In genomic region chr17:38579934-38580333, GRCh38 we compare ENCODE assay signal across 8 cellular contexts. TPM values are rescaled to one million over a fixed set of nuclear protein-coding genes. Genes with fewer than 3 reads are reported as not detected.
DNase-seq lines count a peak whose midpoint lies in the region; ATAC-seq and TF ChIP-seq lines count a peak whose summit lies in the region.

No MANE protein-coding gene starts in this region.

- no peak overlapping the region for H3K27ac Mint-ChIP-seq in MCF 10A (ENCODE audit: low read depth, unreplicated experiment)

- no peaks in the 10 kb centered on the region for H3K36me3 ChIP-seq in breast epithelium

- intact Hi-C loops in MCF 10A (cut with micrococcal nuclease) (loop anchor here (1.0 to 5.0 kb wide), 3 partner anchors 22 to 158 kb away; no protein-coding TSS in a partner anchor), breast epithelium (cut with DNase I; ENCODE audit: low total_unique reads) (no loop called here)

- no peak for TF ChIP-seq POLR2A in breast epithelium (IDR thresholded peaks at IDR 0.05)

- H3K27ac ChIP-seq in breast epithelium (no peak overlapping the region), angular gyrus (ENCODE audit: low read depth, low read length) (peak overlapping the region; percentile 69)

- H3K4me3 Mint-ChIP-seq in MCF 10A (ENCODE audit: unreplicated experiment), result no peak overlapping the region

- H3K9me3 ChIP-seq in breast epithelium, result no peaks in the 10 kb centered on the region

- no peak overlapping the region for H3K4me3 ChIP-seq in breast epithelium

- H3K9me3 Mint-ChIP-seq in MCF 10A (ENCODE audit: unreplicated experiment), result no peaks in the 10 kb centered on the region

- CTCF ChIA-PET in MCF 10A (lab: Yijun Ruan, JAX), result interaction anchor here (1.3 to 7.0 kb wide), 2 partner anchors 21 to 25 kb away, joined by 4 to 86 read pairs; no protein-coding TSS in a partner anchor

- H3K4me1 Mint-ChIP-seq in MCF 10A (ENCODE audit: insufficient read depth, unreplicated experiment), result peaks cover 11% of the 10 kb centered on the region

- DNase-seq in MCF 10A (ENCODE audit: unreplicated experiment) (peak; percentile 75), breast epithelium (ENCODE audit: low spot score in 2 of 2) (no peak), NCI-H2107 treated with DMSO at 0.1 percent for 48 hours (lab: John Stamatoyannopoulos, UW; ENCODE audit: unreplicated experiment) (peak; percentile 57), medulla oblongata (ENCODE audit: extremely low spot score) (peak; percentile 67)

- peaks cover 15% of the 10 kb centered on the region for H3K27me3 Mint-ChIP-seq in MCF 10A (ENCODE audit: insufficient read depth, unreplicated experiment)

- TF ChIP-seq CTCF in MCF 10A (IDR thresholded peaks at IDR 0.05; ENCODE audit: unreplicated experiment), result peak; percentile 28
- no peak for TF ChIP-seq CTCF in breast epithelium (IDR thresholded peaks at IDR 0.05)

- ATAC-seq in GM18498 (IDR thresholded peaks at IDR 0.05; ENCODE audit: unreplicated experiment) (no peak), GM18861 (IDR thresholded peaks at IDR 0.05; ENCODE audit: unreplicated experiment) (no peak), GM21423 (IDR thresholded peaks at IDR 0.05; ENCODE audit: unreplicated experiment) (no peak)

- POLR2A ChIA-PET in MCF 10A (lab: Yijun Ruan, JAX), result interaction anchor here (0.7 kb wide), 1 partner anchor 22 kb away, joined by 4 read pairs; no protein-coding TSS in a partner anchor

- peaks cover 6% of the 10 kb centered on the region for H3K36me3 Mint-ChIP-seq in MCF 10A (ENCODE audit: insufficient read depth, unreplicated experiment)

- H3K4me1 ChIP-seq in breast epithelium, result peaks cover 4 to 19% of the 10 kb centered on the region in 2 donors

- peaks cover 3 to 20% of the 10 kb centered on the region in 2 donors for H3K27me3 ChIP-seq in breast epithelium

- no TSS peak for BruUV-seq in MCF 10A (replicated peaks; lab: Mats Ljungman, UMichigan)

RNA-seq across cellular contexts. Expression of gene SRCIN1, which starts 25.8 kb away (rescaled TPM):
- total RNA-seq in MCF 10A (2022) (5.7 and 8.6 TPM in 2 replicates), breast epithelium (10 to 100 TPM in 1 of 3 donors, 1 to 10 TPM in 2; 4.2 to 10.8 (median 8.8) TPM)

Comparison
In these comparisons a context has a peak if more than half of its experiments do, and no peak if none do; other contexts are left out.
1. DNase-seq: peak in MCF 10A (single experiment), NCI-H2107 treated with DMSO at 0.1 percent for 48 hours (single experiment) and medulla oblongata (single experiment); none in breast epithelium (0 of 2).